7 cellular contexts compared by ENCODE assay signal in the genomic region with DNA sequence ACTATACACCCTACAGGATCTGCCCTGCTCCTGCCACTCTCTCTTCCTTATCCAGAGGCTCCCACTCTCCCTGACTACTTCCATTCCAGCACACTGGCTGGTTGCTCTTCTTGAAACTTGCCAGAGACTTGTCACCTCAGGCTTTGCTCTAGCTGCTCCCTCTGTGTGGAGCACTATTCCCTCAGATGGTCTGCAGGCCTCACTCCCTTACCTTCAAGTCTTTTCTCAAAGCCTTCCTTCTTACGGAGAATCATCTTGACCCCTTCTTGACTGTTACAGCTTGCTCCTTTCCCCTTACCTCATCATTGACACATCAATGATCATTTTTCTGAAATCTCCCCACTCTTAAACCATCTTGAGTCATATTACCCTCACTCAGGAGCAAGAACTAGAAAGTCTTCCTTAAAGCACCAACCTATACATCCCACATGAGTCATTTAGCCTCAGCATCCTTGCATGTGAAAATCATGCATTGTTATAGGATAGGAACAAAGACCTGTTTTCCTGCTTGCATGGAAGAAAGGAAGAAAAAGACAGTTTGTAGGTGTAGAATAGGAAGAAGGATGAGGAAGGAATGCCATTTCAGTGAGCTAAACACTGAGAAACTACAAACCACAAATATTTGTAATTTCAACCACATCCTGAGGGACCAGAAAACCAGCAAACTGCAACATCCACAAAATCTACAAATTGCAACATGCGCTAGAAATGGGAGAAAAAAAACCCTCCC. TPM values are rescaled to one million over a fixed set of nuclear protein-coding genes. Genes with fewer than 3 reads are reported as not detected.
DNase-seq lines count a peak whose midpoint lies in the region; ATAC-seq and TF ChIP-seq lines count a peak whose summit lies in the region.

No MANE protein-coding gene starts in this region.

- peak; percentile 70 for ATAC-seq in GM19438 (IDR thresholded peaks at IDR 0.05; ENCODE audit: low read depth, unreplicated experiment)
- ATAC-seq in left colon, result no peak

- DNase-seq in HPDE6-E6E7 (ENCODE audit: extremely low spot score), result peak; percentile 21
- peak; percentile 92 for DNase-seq in astrocyte of the spinal cord (ENCODE audit: low read depth, low spot score)
- no peak for DNase-seq in smooth muscle cell (lab: John Stamatoyannopoulos, UW; ENCODE audit: unreplicated experiment)
- no peak for DNase-seq in stimulated activated CD4-positive, alpha-beta T cell treated with anti-CD3 and anti-CD28 coated beads, Interleukin-2, amount 100 ng/mL, for 24 hours
- DNase-seq in head of caudate nucleus, result no peak
- DNase-seq in left colon, result no peak

- intact Hi-C loops in head of caudate nucleus (cut with DNase I) (no loop called here), left colon (cut with DNase I, micrococcal nuclease) (no loop called here)

- no peak overlapping the region for H2AFZ ChIP-seq in smooth muscle cell (ENCODE audit: low read depth)

- H3K4me3 ChIP-seq in astrocyte of the spinal cord (ENCODE audit: low read depth, low read length), result no peak overlapping the region
- H3K4me3 ChIP-seq in smooth muscle cell, result no peak overlapping the region

- H3K27ac ChIP-seq in smooth muscle cell (ENCODE audit: low read depth), result peak overlapping the region; percentile 91

- H4K20me1 ChIP-seq in smooth muscle cell (ENCODE audit: low read depth), result no peaks in the 10 kb centered on the region

- H3F3A ChIP-seq in smooth muscle cell (ENCODE audit: low read depth), result peaks cover 9% of the 10 kb centered on the region

- TF ChIP-seq CTCF in astrocyte of the spinal cord (IDR thresholded peaks at IDR 0.05; ENCODE audit: low read depth, low read length), result no peak
- TF ChIP-seq CTCF in smooth muscle cell (IDR thresholded peaks at IDR 0.05; ENCODE audit: borderline replicate concordance, insufficient read depth, poor library complexity, severe bottlenecking), result no peak

- peak overlapping the region; percentile 22 for H3K9ac ChIP-seq in smooth muscle cell (ENCODE audit: low read depth)

- WGBS in smooth muscle cell (ENCODE audit: low lambda C conversion rate), result 9% methylated on average over 2 of the region's 2 CpGs

- H3K4me1 ChIP-seq in smooth muscle cell (ENCODE audit: low read depth), result peaks cover 1% of the 10 kb centered on the region

- no peaks in the 10 kb centered on the region for H3K9me3 ChIP-seq in smooth muscle cell (replicated peaks; ENCODE audit: low read depth)

- H3K4me2 ChIP-seq in smooth muscle cell, result peak overlapping the region; percentile 72

- in situ Hi-C loops in astrocyte of the spinal cord (cut with HindIII; ENCODE audit: low sequenced_read_pairs), result no loop called here

- H3K27me3 ChIP-seq in smooth muscle cell (ENCODE audit: low read depth), result no peaks in the 10 kb centered on the region

- H3K36me3 ChIP-seq in smooth muscle cell (ENCODE audit: low read depth), result no peaks in the 10 kb centered on the region

- no peaks in the 10 kb centered on the region for H3K79me2 ChIP-seq in smooth muscle cell (ENCODE audit: low read depth)

RNA-seq across cellular contexts. Expression of gene ANTXR2, which starts 55.7 kb away (rescaled TPM):
- total RNA-seq in smooth muscle cell (67.6 and 94.3 TPM in 2 replicates), left colon (100 to 1,000 TPM in 1 of 2 donors, 10 to 100 TPM in 1; 70.0 to 135 TPM)
- 60.6 and 74.5 TPM in 2 replicates for polyA plus RNA-seq in smooth muscle cell

Comparison
In these comparisons a context has a peak if more than half of its experiments do, and no peak if none do; other contexts are left out.
1. DNase-seq: peak in HPDE6-E6E7 (single experiment) and astrocyte of the spinal cord (single experiment); none in smooth muscle cell (single experiment), stimulated activated CD4-positive, alpha-beta T cell treated with anti-CD3 and anti-CD28 coated beads, Interleukin-2, amount 100 ng/mL, for 24 hours (0 of 2), head of caudate nucleus (0 of 42) and left colon (0 of 2).